Comparison of ENCODE assay signal across 22 cellular contexts in the genomic region with DNA sequence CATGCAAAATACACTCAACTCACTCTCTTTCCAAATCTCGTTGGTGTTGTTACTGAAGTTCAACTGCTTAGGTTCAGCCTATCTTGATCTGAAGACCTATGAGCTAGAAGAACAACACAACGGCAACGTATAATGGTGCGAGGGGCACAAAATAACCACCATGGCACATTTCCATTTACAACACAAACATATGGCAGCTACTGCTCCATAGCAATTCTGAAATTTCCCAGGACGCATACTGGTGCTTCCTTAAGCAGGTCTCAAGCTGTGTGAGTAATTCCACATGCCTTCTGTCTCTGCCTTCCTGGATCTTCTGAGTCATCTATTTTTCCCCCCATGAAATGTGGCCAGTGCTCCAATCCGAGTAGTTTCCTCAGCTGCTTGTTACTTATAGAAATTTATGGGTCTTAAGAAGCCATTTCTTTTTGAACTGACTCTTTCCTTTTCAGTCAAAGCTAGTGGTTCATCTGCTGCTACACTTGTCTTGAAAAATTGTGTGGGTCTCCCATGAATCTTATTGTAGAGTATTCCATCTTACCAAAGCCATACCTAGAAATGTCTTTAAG.
"Had no signal": no experiment of that assay in that cellular context is flagged by ENCODE, and none has a peak within 500 bp of the region (broad histone marks: within the 10 kb centered on the region; RNA-seq: fewer than 3 reads in every experiment).

No MANE protein-coding gene starts in this region.

- H3K4me1 Mint-ChIP-seq: natural killer cell; stimulated activated effector memory CD8-positive, alpha-beta T cell treated with anti-CD3 and anti-CD28 coated beads, Interleukin-12 subunit alpha, Interleukin-12 subunit beta, amount 100 ng/mL, for 72 hours had no signal

- H3K4me1 ChIP-seq: lower lobe of right lung, prostate gland, thyroid gland, vagina had no signal

- H3K9me3 ChIP-seq: prostate gland, thyroid gland had no signal

- DNase-seq: effector memory CD8-positive, alpha-beta T cell; foreskin melanocyte; hypothalamus; immature natural killer cell; islet precursor cell; kidney glomerular epithelial cell; left ventricle myocardium superior; lower lobe of right lung; natural killer cell; right cardiac atrium; sigmoid colon; stimulated activated CD4-positive, alpha-beta T cell treated with anti-CD3 and anti-CD28 coated beads, Interleukin-2, amount 100 ng/mL, for 24 hours; stimulated activated CD4-positive, alpha-beta T cell treated with anti-CD3 and anti-CD28 coated beads, Interleukin-4, amount 100 ng/mL, for 24 hours; stimulated activated naive CD4-positive, alpha-beta T cell treated with Interleukin-2 at 50 U/mL for 16 hours; stomach; thyroid gland; trophoblast cell had no signal

- H3K4me3 ChIP-seq: coronary artery, esophagus muscularis mucosa, lower lobe of right lung, prostate gland, sigmoid colon, stomach, thyroid gland, vagina had no signal

- H3K27ac Mint-ChIP-seq: effector memory CD8-positive, alpha-beta T cell; immature natural killer cell; natural killer cell; stimulated activated effector memory CD8-positive, alpha-beta T cell treated with anti-CD3 and anti-CD28 coated beads, Interleukin-12 subunit alpha, Interleukin-12 subunit beta, amount 100 ng/mL, for 72 hours had no signal

- H3K27me3 Mint-ChIP-seq: effector memory CD8-positive, alpha-beta T cell had no signal

- H3K36me3 ChIP-seq: esophagus muscularis mucosa, lower lobe of right lung, prostate gland, sigmoid colon, stomach, thyroid gland, vagina had no signal

- H3K4me3 Mint-ChIP-seq: effector memory CD8-positive, alpha-beta T cell; immature natural killer cell; natural killer cell; stimulated activated effector memory CD8-positive, alpha-beta T cell treated with anti-CD3 and anti-CD28 coated beads, Interleukin-12 subunit alpha, Interleukin-12 subunit beta, amount 100 ng/mL, for 72 hours had no signal

- H3K36me3 Mint-ChIP-seq: stimulated activated effector memory CD8-positive, alpha-beta T cell treated with anti-CD3 and anti-CD28 coated beads, Interleukin-12 subunit alpha, Interleukin-12 subunit beta, amount 100 ng/mL, for 72 hours had no signal

- H3K27ac ChIP-seq: coronary artery, esophagus muscularis mucosa, lower lobe of right lung, stomach, thyroid gland had no signal

- ATAC-seq: effector memory CD8-positive, alpha-beta T cell; left ventricle myocardium superior; lower lobe of right lung; natural killer cell; right cardiac atrium; stimulated activated effector memory CD8-positive, alpha-beta T cell treated with anti-CD3 and anti-CD28 coated beads, Interleukin-12 subunit alpha, Interleukin-12 subunit beta, amount 100 ng/mL, for 72 hours had no signal

- H3K27me3 ChIP-seq: esophagus muscularis mucosa, sigmoid colon, stomach, thyroid gland, vagina had no signal
